In genomic region chr11:11983427-11983826, GRCh38 we compare ENCODE assay signal across 24 cellular contexts. TPM values are rescaled to one million over a fixed set of nuclear protein-coding genes. Genes with fewer than 3 reads are reported as not detected.
DNase-seq lines count a peak whose midpoint lies in the region; ATAC-seq and TF ChIP-seq lines count a peak whose summit lies in the region.
"Had no signal": no experiment of that assay in that cellular context is flagged by ENCODE, and none has a peak within 500 bp of the region (broad histone marks: within the 10 kb centered on the region; RNA-seq: fewer than 3 reads in every experiment).

No MANE protein-coding gene starts in this region.

- no peak for TF ChIP-seq CTCF in osteocyte (IDR thresholded peaks at IDR 0.05)

- 78% methylated on average over 5 of the region's 5 CpGs for WGBS in right cardiac atrium

- peak overlapping the region; percentile 96 for H3K27ac Mint-ChIP-seq in osteocyte (ENCODE audit: unreplicated experiment)
- H3K27ac Mint-ChIP-seq: mesothelial cell of epicardium; naive thymus-derived CD4-positive, alpha-beta T cell had no signal

- H3K27me3 ChIP-seq in right cardiac atrium (ENCODE audit: control insufficient read depth, insufficient read depth) = no peaks in the 10 kb centered on the region
- H3K27me3 ChIP-seq: BLaER1 treated with 17β-estradiol and CSF1 and Interleukin-3, amounts not matched to agents 10 nM and 100 nM; upper lobe of left lung had no signal

- no peaks in the 10 kb centered on the region for H3K9me3 ChIP-seq in right cardiac atrium (ENCODE audit: control insufficient read depth, low read length)
- H3K9me3 ChIP-seq: Caco-2, upper lobe of left lung had no signal

- no peaks in the 10 kb centered on the region for H3K9me3 Mint-ChIP-seq in osteocyte (ENCODE audit: unreplicated experiment)
- H3K9me3 Mint-ChIP-seq: mesothelial cell of epicardium; naive thymus-derived CD4-positive, alpha-beta T cell had no signal

- H3K4me1 Mint-ChIP-seq in osteocyte (ENCODE audit: unreplicated experiment) = peaks cover 97% of the 10 kb centered on the region

- intact Hi-C loops in right cardiac atrium (cut with DNase I) = no loop called here
- intact Hi-C loops in Right ventricle myocardium inferior (cut with DNase I) = no loop called here

- peaks cover 11% of the 10 kb centered on the region for H3K36me3 Mint-ChIP-seq in osteocyte (ENCODE audit: unreplicated experiment)
- H3K36me3 Mint-ChIP-seq: mesothelial cell of epicardium; naive thymus-derived CD4-positive, alpha-beta T cell had no signal

- no peak overlapping the region for H3K4me3 ChIP-seq in right cardiac atrium (ENCODE audit: low read length)
- H3K4me3 ChIP-seq: BLaER1 treated with 17β-estradiol and CSF1 and Interleukin-3, amounts not matched to agents 10 nM and 100 nM; upper lobe of left lung had no signal

- no peaks in the 10 kb centered on the region for H3K27me3 Mint-ChIP-seq in osteocyte (ENCODE audit: unreplicated experiment)

- DNase-seq in right cardiac atrium = no peak
- no peak for DNase-seq in Right ventricle myocardium inferior (ENCODE audit: missing footprints)
- DNase-seq in osteocyte (ENCODE audit: extremely low spot score, unreplicated experiment) = no peak
- no peak for DNase-seq in NCI-H2029 (lab: John Stamatoyannopoulos, UW)
- DNase-seq in stimulated activated CD8-positive, alpha-beta memory T cell treated with anti-CD3 and anti-CD28 coated beads, Interleukin-4, amount 100 ng/mL, for 48 hours = no peak
- DNase-seq in NCI-H510A treated with DMSO at 0.1 percent for 48 hours (lab: John Stamatoyannopoulos, UW) = no peak
- no peak for DNase-seq in anterior cingulate cortex (lab: John Stamatoyannopoulos, UW)
- DNase-seq: activated CD4-positive, alpha-beta T cell treated with anti-CD3 and anti-CD28 coated beads for 48 hours; activated naive CD4-positive, alpha-beta T cell; activated T-cell treated with anti-CD3 and anti-CD28 coated beads, Interleukin-2, amount 50 U/mL, for 48 hours; Caco-2; dermis blood vessel endothelial cell; DMS79; left colon; naive thymus-derived CD4-positive, alpha-beta T cell; NCI-H187; NCI-H69; upper lobe of left lung had no signal

- ATAC-seq in right cardiac atrium (no peak), Right ventricle myocardium inferior (no peak)
- ATAC-seq: left colon; naive thymus-derived CD4-positive, alpha-beta T cell had no signal

- H3K4me1 ChIP-seq in right cardiac atrium (ENCODE audit: control insufficient read depth, insufficient read depth, low read length) = peaks cover 40% of the 10 kb centered on the region

- peak overlapping the region; percentile 87 for H3K27ac ChIP-seq in right cardiac atrium (ENCODE audit: low read length)
- H3K27ac ChIP-seq in cingulate gyrus (ENCODE audit: low read depth, low read length) = peak overlapping the region; percentile 57
- H3K27ac ChIP-seq: KMS-11, parathyroid adenoma had no signal

- no peak overlapping the region for H3K4me3 Mint-ChIP-seq in osteocyte (ENCODE audit: unreplicated experiment)
- H3K4me3 Mint-ChIP-seq: mesothelial cell of epicardium; naive thymus-derived CD4-positive, alpha-beta T cell had no signal

RNA-seq across cellular contexts. Expression of gene DKK3, which starts 25.0 kb away (rescaled TPM):
- total RNA-seq in right cardiac atrium (1,000 to 10,000 TPM; 2,567 to 3,299 (median 2,969) TPM), Right ventricle myocardium inferior (515 TPM), osteocyte (548 and 587 TPM in 2 replicates)
- 2,307 TPM for polyA plus RNA-seq in right cardiac atrium
- total RNA-seq: T-helper 2 cell treated with Interferon-gamma antibody and Interleukin-4, amounts not matched to agents 100 ng/mL and 5 ng/mL, for 36 hours had no signal
